1 cellular context compared by ENCODE assay signal in genomic region chr2:241665731-241666440, GRCh38.
TF ChIP-seq lines count a peak whose summit lies in the region.

No MANE protein-coding gene starts in this region.

TF ChIP-seq in SK-N-SH, 30 proteins besides CTCF, POLR2A, EP300 and RAD21:
- no peak for TF ChIP-seq ZBTB33 (IDR thresholded peaks at IDR 0.05; ENCODE audit: borderline replicate concordance, low read depth)
- TF ChIP-seq EZH2phosphoT487 (IDR thresholded peaks at IDR 0.05; ENCODE audit: borderline replicate concordance, low read depth): no peak
- TF ChIP-seq IRF3 (IDR thresholded peaks at IDR 0.05; ENCODE audit: low read depth, low read length): no peak
- peak; percentile 41 for TF ChIP-seq PBX3 (IDR thresholded peaks at IDR 0.05)
- TF ChIP-seq GATA2 (CRISPR knock-in tag; IDR thresholded peaks at IDR 0.05): no peak
